ENCODE assay signal across 30 cellular contexts in the genomic region with DNA sequence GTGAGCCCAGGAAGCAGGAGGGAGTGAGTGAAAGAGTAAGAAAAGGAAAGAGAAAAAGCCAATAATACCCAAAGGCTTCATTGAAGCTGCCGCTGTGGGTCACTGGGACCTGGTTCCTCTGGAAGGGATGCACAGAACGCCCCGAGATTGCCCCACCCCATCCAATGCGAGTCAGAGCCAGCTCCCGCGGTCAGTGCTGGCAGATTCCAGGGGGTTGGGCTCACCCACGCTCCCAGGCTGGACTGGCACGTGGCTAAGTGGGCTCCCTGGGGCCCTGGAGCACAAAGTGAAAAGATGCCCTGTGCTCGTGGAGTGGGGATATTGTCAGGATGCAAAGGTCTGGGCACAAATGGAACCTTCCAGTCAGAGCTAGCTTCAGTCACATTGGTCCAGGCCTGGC.
DNase-seq lines count a peak whose midpoint lies in the region; ATAC-seq and TF ChIP-seq lines count a peak whose summit lies in the region.
"Had no signal": no experiment of that assay in that cellular context is flagged by ENCODE, and none has a peak within 500 bp of the region (broad histone marks: within the 10 kb centered on the region; RNA-seq: fewer than 3 reads in every experiment).

No MANE protein-coding gene starts in this region.

- DNase-seq in natural killer cell treated with Interleukin-12 subunit alpha and Interleukin-12 subunit beta and Interleukin-15 and Interleukin-18, amount 100 ng/mL, for 72 hours (ENCODE audit: low spot score): peak; percentile 54
- DNase-seq in natural killer cell (no peak), astrocyte of the spinal cord (ENCODE audit: low read depth, low spot score) (peak; percentile 3), kidney tubule cell (ENCODE audit: low spot score) (peak; percentile 32), upper lobe of right lung (peak; percentile 53), hippocampal formation (lab: John Stamatoyannopoulos, UW) (no peak), COLO668 (lab: John Stamatoyannopoulos, UW; ENCODE audit: unreplicated experiment) (no peak), amygdala (lab: John Stamatoyannopoulos, UW) (no peak)
- DNase-seq: activated CD4-positive, alpha-beta T cell treated with anti-CD3 and anti-CD28 coated beads for 36 hours; activated CD8-positive, alpha-beta T cell treated with anti-CD3 and anti-CD28 coated beads, Interleukin-2, amount 10 ng/mL, durations not matched to agents 7 days and 5 days; BE2C; CD8-positive, alpha-beta T cell; cortex of kidney; DMS 273 treated with DMSO at 0.1 percent for 48 hours; gastrocnemius medialis; hypothalamus; Karpas-422; NCI-H146; NCI-H446; NCI-H774; stimulated activated CD4-positive, alpha-beta T cell treated with anti-CD3 and anti-CD28 coated beads, Interleukin-15, amount 100 ng/mL, for 24 hours; stimulated activated CD4-positive, alpha-beta T cell treated with anti-CD3 and anti-CD28 coated beads, Interleukin-4, amount 100 ng/mL, for 4 hours had no signal

- H3K36me3 ChIP-seq in upper lobe of right lung: no peaks in the 10 kb centered on the region
- H3K36me3 ChIP-seq: BE2C, cardiac muscle cell, gastrocnemius medialis, neutrophil, prostate gland, tibial nerve had no signal

- intact Hi-C loops in natural killer cell (cut with micrococcal nuclease): no loop called here
- intact Hi-C loops in upper lobe of right lung (cut with DNase I): no loop called here

- no peak for ATAC-seq in natural killer cell treated with Interleukin-12 subunit alpha and Interleukin-12 subunit beta and Interleukin-15 and Interleukin-18, amount 100 ng/mL, for 72 hours
- ATAC-seq in natural killer cell (no peak), upper lobe of right lung (no peak)
- ATAC-seq: activated CD4-positive, alpha-beta T cell treated with anti-CD3 and anti-CD28 coated beads for 36 hours; activated CD8-positive, alpha-beta T cell treated with anti-CD3 and anti-CD28 coated beads, Interleukin-2, amount 10 ng/mL, durations not matched to agents 7 days and 5 days; activated naive CD4-positive, alpha-beta T cell treated with anti-CD3 and anti-CD28 coated beads, Interleukin-2, amount 50 U/mL, for 72 hours; CD8-positive, alpha-beta T cell; gastrocnemius medialis; left colon; Panc1 had no signal

- no peaks in the 10 kb centered on the region for H3K9me3 Mint-ChIP-seq in natural killer cell treated with Interleukin-12 subunit alpha and Interleukin-12 subunit beta and Interleukin-15 and Interleukin-18, amount 100 ng/mL, for 72 hours
- H3K9me3 Mint-ChIP-seq in natural killer cell: no peaks in the 10 kb centered on the region

- H3K4me3 Mint-ChIP-seq in natural killer cell treated with Interleukin-12 subunit alpha and Interleukin-12 subunit beta and Interleukin-15 and Interleukin-18, amount 100 ng/mL, for 72 hours: no peak overlapping the region
- H3K4me3 Mint-ChIP-seq in natural killer cell: no peak overlapping the region
- H3K4me3 Mint-ChIP-seq: activated CD4-positive, alpha-beta T cell treated with anti-CD3 and anti-CD28 coated beads for 36 hours; activated CD8-positive, alpha-beta T cell treated with anti-CD3 and anti-CD28 coated beads, Interleukin-2, amount 10 ng/mL, durations not matched to agents 7 days and 5 days; CD8-positive, alpha-beta T cell; memory B cell had no signal

- H3K4me1 Mint-ChIP-seq in natural killer cell treated with Interleukin-12 subunit alpha and Interleukin-12 subunit beta and Interleukin-15 and Interleukin-18, amount 100 ng/mL, for 72 hours (ENCODE audit: low read depth in 2 of 2): no peaks in the 10 kb centered on the region
- H3K4me1 Mint-ChIP-seq in natural killer cell: no peaks in the 10 kb centered on the region
- H3K4me1 Mint-ChIP-seq: activated CD4-positive, alpha-beta T cell treated with anti-CD3 and anti-CD28 coated beads for 36 hours; memory B cell had no signal

- H3K9me3 ChIP-seq in upper lobe of right lung: no peaks in the 10 kb centered on the region
- H3K9me3 ChIP-seq: BE2C, gastrocnemius medialis, neutrophil, prostate gland had no signal

- no peak overlapping the region for H3K27ac Mint-ChIP-seq in natural killer cell treated with Interleukin-12 subunit alpha and Interleukin-12 subunit beta and Interleukin-15 and Interleukin-18, amount 100 ng/mL, for 72 hours
- no peak overlapping the region for H3K27ac Mint-ChIP-seq in natural killer cell
- H3K27ac Mint-ChIP-seq: activated CD4-positive, alpha-beta T cell treated with anti-CD3 and anti-CD28 coated beads for 36 hours; activated CD8-positive, alpha-beta T cell treated with anti-CD3 and anti-CD28 coated beads, Interleukin-2, amount 10 ng/mL, durations not matched to agents 7 days and 5 days; activated naive CD4-positive, alpha-beta T cell treated with anti-CD3 and anti-CD28 coated beads, Interleukin-2, amount 50 U/mL, for 72 hours; CD8-positive, alpha-beta T cell; memory B cell had no signal

- no peaks in the 10 kb centered on the region for H3K27me3 ChIP-seq in upper lobe of right lung
- H3K27me3 ChIP-seq: BE2C, cardiac muscle cell, gastrocnemius medialis, neutrophil, tibial nerve had no signal

- no peaks in the 10 kb centered on the region for H3K4me1 ChIP-seq in upper lobe of right lung
- H3K4me1 ChIP-seq: BE2C, gastrocnemius medialis, prostate gland, tibial nerve had no signal

- no peak overlapping the region for H3K27ac ChIP-seq in upper lobe of right lung
- H3K27ac ChIP-seq: cardiac muscle cell, gastrocnemius medialis, neutrophil, prostate gland, tibial nerve had no signal

- in situ Hi-C loops in astrocyte of the spinal cord (cut with HindIII; ENCODE audit: low sequenced_read_pairs): no loop called here

- peaks cover 2 to 8% of the 10 kb centered on the region in 2 donors for H3K27me3 Mint-ChIP-seq in natural killer cell treated with Interleukin-12 subunit alpha and Interleukin-12 subunit beta and Interleukin-15 and Interleukin-18, amount 100 ng/mL, for 72 hours
- H3K27me3 Mint-ChIP-seq in natural killer cell (ENCODE audit: low read depth in 2 of 2): peaks cover 2 to 12% of the 10 kb centered on the region in 2 donors
- H3K27me3 Mint-ChIP-seq: activated CD4-positive, alpha-beta T cell treated with anti-CD3 and anti-CD28 coated beads for 36 hours had no signal

- TF ChIP-seq CTCF in natural killer cell (IDR thresholded peaks at IDR 0.05) (no peak), astrocyte of the spinal cord (IDR thresholded peaks at IDR 0.05; ENCODE audit: low read depth, low read length) (no peak), upper lobe of right lung (IDR thresholded peaks at IDR 0.05) (no peak)

- H3K36me3 Mint-ChIP-seq in natural killer cell treated with Interleukin-12 subunit alpha and Interleukin-12 subunit beta and Interleukin-15 and Interleukin-18, amount 100 ng/mL, for 72 hours: no peaks in the 10 kb centered on the region
- no peaks in the 10 kb centered on the region for H3K36me3 Mint-ChIP-seq in natural killer cell
- H3K36me3 Mint-ChIP-seq: CD8-positive, alpha-beta T cell had no signal

- H3K4me3 ChIP-seq in astrocyte of the spinal cord (ENCODE audit: low read depth, low read length): no peak overlapping the region
- H3K4me3 ChIP-seq in upper lobe of right lung: no peak overlapping the region
- H3K4me3 ChIP-seq: cardiac muscle cell, gastrocnemius medialis, prostate gland, tibial nerve had no signal

Comparison
In these comparisons a context has a peak if more than half of its experiments do, and no peak if none do; other contexts are left out.
1. DNase-seq: peak in natural killer cell treated with Interleukin-12 subunit alpha and Interleukin-12 subunit beta and Interleukin-15 and Interleukin-18, amount 100 ng/mL, for 72 hours (single experiment), astrocyte of the spinal cord (single experiment), kidney tubule cell (single experiment) and upper lobe of right lung (single experiment); none in natural killer cell (single experiment), hippocampal formation (0 of 2), COLO668 (single experiment) and amygdala (0 of 56).